Comparison of ENCODE assay signal across 19 cellular contexts in genomic region chr9:121682201-121682600, GRCh38. TPM values are rescaled to one million over a fixed set of nuclear protein-coding genes. Genes with fewer than 3 reads are reported as not detected.
DNase-seq lines count a peak whose midpoint lies in the region; ATAC-seq and TF ChIP-seq lines count a peak whose summit lies in the region.
"Had no signal": no experiment of that assay in that cellular context is flagged by ENCODE, and none has a peak within 500 bp of the region (broad histone marks: within the 10 kb centered on the region; RNA-seq: fewer than 3 reads in every experiment).

No MANE protein-coding gene starts in this region.

- H3K4me3 ChIP-seq in cardiac muscle cell (no peak overlapping the region), osteoblast (ENCODE audit: insufficient read depth, low read length) (no peak overlapping the region)
- H3K4me3 ChIP-seq: HAP-1, PC-9, SK-N-MC had no signal

- no peaks in the 10 kb centered on the region for H3K9me3 Mint-ChIP-seq in activated CD4-positive, alpha-beta memory T cell treated with anti-CD3 and anti-CD28 coated beads, Interleukin-2, amount 10 ng/mL, durations not matched to agents 7 days and 5 days
- H3K9me3 Mint-ChIP-seq: CD4-positive, alpha-beta T cell; HFFc6; IgD-negative memory B cell had no signal

- H3K4me3 Mint-ChIP-seq in activated CD4-positive, alpha-beta memory T cell treated with anti-CD3 and anti-CD28 coated beads, Interleukin-2, amount 10 ng/mL, durations not matched to agents 7 days and 5 days = no peak overlapping the region
- H3K4me3 Mint-ChIP-seq: CD4-positive, alpha-beta T cell; HFFc6; IgD-negative memory B cell had no signal

- no peak overlapping the region for H3K27ac Mint-ChIP-seq in activated CD4-positive, alpha-beta memory T cell treated with anti-CD3 and anti-CD28 coated beads, Interleukin-2, amount 10 ng/mL, durations not matched to agents 7 days and 5 days
- H3K27ac Mint-ChIP-seq: CD4-positive, alpha-beta T cell; HFFc6 had no signal

- H2AFZ ChIP-seq in osteoblast (ENCODE audit: low read length) = no peak overlapping the region
- H2AFZ ChIP-seq: PC-9 had no signal

- no peak overlapping the region for H3K4me2 ChIP-seq in osteoblast (ENCODE audit: insufficient read depth, low read length)
- H3K4me2 ChIP-seq: PC-9 had no signal

- H3K4me1 Mint-ChIP-seq in activated CD4-positive, alpha-beta memory T cell treated with anti-CD3 and anti-CD28 coated beads, Interleukin-2, amount 10 ng/mL, durations not matched to agents 7 days and 5 days = no peaks in the 10 kb centered on the region
- H3K4me1 Mint-ChIP-seq: IgD-negative memory B cell had no signal

- peaks cover 3% of the 10 kb centered on the region for H3K4me1 ChIP-seq in cardiac muscle cell (ENCODE audit: low read depth)
- H3K4me1 ChIP-seq in osteoblast (ENCODE audit: insufficient read depth, low read length) = no peaks in the 10 kb centered on the region
- H3K4me1 ChIP-seq: HAP-1 had no signal

- intact Hi-C loops in Right ventricle myocardium superior (cut with DNase I) = no loop called here

- ATAC-seq in Right ventricle myocardium superior (ENCODE audit: poor library complexity) (no peak), GM19467 (IDR thresholded peaks at IDR 0.05; ENCODE audit: unreplicated experiment) (no peak)

- POLR2A ChIA-PET in RWPE1 (lab: Yijun Ruan, JAX; ENCODE audit: low non-redundant PET) = no interaction called here
- POLR2A ChIA-PET in activated CD4-positive, alpha-beta memory T cell treated with anti-CD3 and anti-CD28 coated beads, Interleukin-2, amount 10 ng/mL, durations not matched to agents 7 days and 5 days (lab: Charles Lee) = no interaction called here

- TF ChIP-seq CTCF in cardiac muscle cell (IDR thresholded peaks at IDR 0.05; ENCODE audit: low read depth, low read length) (no peak), RWPE1 (conservative IDR thresholded peaks at IDR 0.05; ENCODE audit: low read depth) (no peak), osteoblast (IDR thresholded peaks at IDR 0.05; ENCODE audit: extremely low read depth, low read depth, low read length) (no peak)

- no peaks in the 10 kb centered on the region for H3K27me3 ChIP-seq in cardiac muscle cell
- peaks cover 4% of the 10 kb centered on the region for H3K27me3 ChIP-seq in osteoblast (ENCODE audit: insufficient read depth, low read length)

- H4K20me1 ChIP-seq in osteoblast (ENCODE audit: insufficient read depth, low read length) = peaks cover 3% of the 10 kb centered on the region

- CTCF ChIA-PET in RWPE1 (lab: Yijun Ruan, JAX) = interaction anchor here (2.7 kb wide), 1 partner anchor 136 kb away, joined by 15 read pairs; no protein-coding TSS in a partner anchor
- CTCF ChIA-PET in activated CD4-positive, alpha-beta memory T cell treated with anti-CD3 and anti-CD28 coated beads, Interleukin-2, amount 10 ng/mL, durations not matched to agents 7 days and 5 days (lab: Charles Lee) = interaction anchor here (1.8 to 2.7 kb wide), 2 partner anchors 132 to 135 kb away, joined by 5 to 25 read pairs; no protein-coding TSS in a partner anchor

- H3K36me3 ChIP-seq in cardiac muscle cell (peaks cover 9% of the 10 kb centered on the region), osteoblast (ENCODE audit: insufficient read depth, low read length) (no peaks in the 10 kb centered on the region)

- H3K36me3 Mint-ChIP-seq in activated CD4-positive, alpha-beta memory T cell treated with anti-CD3 and anti-CD28 coated beads, Interleukin-2, amount 10 ng/mL, durations not matched to agents 7 days and 5 days (ENCODE audit: low read depth) = no peaks in the 10 kb centered on the region
- H3K36me3 Mint-ChIP-seq: IgD-negative memory B cell had no signal

- no peaks in the 10 kb centered on the region for H3K79me2 ChIP-seq in osteoblast (ENCODE audit: insufficient read depth, low read length)

- peaks cover 8% of the 10 kb centered on the region for H3K27me3 Mint-ChIP-seq in activated CD4-positive, alpha-beta memory T cell treated with anti-CD3 and anti-CD28 coated beads, Interleukin-2, amount 10 ng/mL, durations not matched to agents 7 days and 5 days

- H3K9me3 ChIP-seq in cardiac muscle cell (ENCODE audit: low read depth) (no peaks in the 10 kb centered on the region), osteoblast (ENCODE audit: low read depth, low read length) (no peaks in the 10 kb centered on the region)
- H3K9me3 ChIP-seq: HAP-1 had no signal

- no peak for DNase-seq in cardiac muscle cell (ENCODE audit: low read depth in 1 of 2, low spot score in 1 of 2)
- no peak for DNase-seq in Right ventricle myocardium superior
- DNase-seq in RWPE1 (ENCODE audit: low spot score) = peak; percentile 35
- peak; percentile 57 for DNase-seq in osteoblast (ENCODE audit: insufficient read length, low spot score, missing footprints)
- DNase-seq in NCI-H1105 treated with DMSO at 0.1 percent for 48 hours (lab: John Stamatoyannopoulos, UW) = no peak
- DNase-seq in activated CD4-positive, alpha-beta memory T cell treated with anti-CD3 and anti-CD28 coated beads, Interleukin-2, amount 10 ng/mL, durations not matched to agents 7 days and 5 days = no peak
- DNase-seq: 8988T; CD4-positive, alpha-beta T cell; GOT3; HFFc6; NCI-H2029 treated with DMSO at 0.1 percent for 48 hours; NCI-H526 treated with DMSO at 0.1 percent for 48 hours; PC-9; RPMI8226; SIG-M5 had no signal

- peak overlapping the region; percentile 23 for H3K27ac ChIP-seq in cardiac muscle cell
- H3K27ac ChIP-seq in RWPE1 = no peak overlapping the region
- no peak overlapping the region for H3K27ac ChIP-seq in osteoblast (ENCODE audit: low read depth, low read length)
- H3K27ac ChIP-seq: PC-9, SK-N-MC had no signal

RNA-seq across cellular contexts. Expression of gene DAB2IP, which starts 30.8 kb away (rescaled TPM):
- total RNA-seq in cardiac muscle cell (105 TPM in 2 replicates), Right ventricle myocardium superior (44.7 TPM), osteoblast (49.2 and 60.8 TPM in 2 replicates)
- polyA plus RNA-seq in cardiac muscle cell = 25.7 and 31.7 TPM in 2 replicates
- total RNA-seq in activated CD4-positive, alpha-beta memory T cell treated with anti-CD3 and anti-CD28 coated beads, Interleukin-2, amount 10 ng/mL, durations not matched to agents 7 days and 5 days = not detected
- polyA plus RNA-seq: IgD-negative memory B cell had no signal

Comparison
In these comparisons a context has a peak if more than half of its experiments do, and no peak if none do; other contexts are left out.
1. DNase-seq: peak in RWPE1 (single experiment) and osteoblast (single experiment); none in cardiac muscle cell (0 of 2), Right ventricle myocardium superior (single experiment), NCI-H1105 treated with DMSO at 0.1 percent for 48 hours (single experiment) and activated CD4-positive, alpha-beta memory T cell treated with anti-CD3 and anti-CD28 coated beads, Interleukin-2, amount 10 ng/mL, durations not matched to agents 7 days and 5 days (single experiment).
2. RNA of gene DAB2IP, which starts 30.8 kb away (total RNA-seq): 105 TPM in cardiac muscle cell, 49.2 to 60.8 TPM in osteoblast and 44.7 TPM in Right ventricle myocardium superior (single experiment); not detected in activated CD4-positive, alpha-beta memory T cell treated with anti-CD3 and anti-CD28 coated beads, Interleukin-2, amount 10 ng/mL, durations not matched to agents 7 days and 5 days; every median in the first group is over 10 times any median in the second.